In genomic region chr2:62705007-62705829, GRCh38 we compare ENCODE assay signal across 2 cellular contexts.
TF ChIP-seq lines count a peak whose summit lies in the region.

Gene EHBP1 (plus strand): TSS chr2:62705713. CDS start chr2:62707192, 1,479 bp downstream.

TF ChIP-seq in IMR-90, 13 proteins besides CTCF, POLR2A, EP300 and RAD21 (continued from another document):
- TF ChIP-seq, protein P1, sequence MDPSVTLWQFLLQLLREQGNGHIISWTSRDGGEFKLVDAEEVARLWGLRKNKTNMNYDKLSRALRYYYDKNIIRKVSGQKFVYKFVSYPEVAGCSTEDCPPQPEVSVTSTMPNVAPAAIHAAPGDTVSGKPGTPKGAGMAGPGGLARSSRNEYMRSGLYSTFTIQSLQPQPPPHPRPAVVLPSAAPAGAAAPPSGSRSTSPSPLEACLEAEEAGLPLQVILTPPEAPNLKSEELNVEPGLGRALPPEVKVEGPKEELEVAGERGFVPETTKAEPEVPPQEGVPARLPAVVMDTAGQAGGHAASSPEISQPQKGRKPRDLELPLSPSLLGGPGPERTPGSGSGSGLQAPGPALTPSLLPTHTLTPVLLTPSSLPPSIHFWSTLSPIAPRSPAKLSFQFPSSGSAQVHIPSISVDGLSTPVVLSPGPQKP (IDR thresholded peaks at IDR 0.05; ENCODE audit: borderline replicate concordance, low read depth, low read length) = no peak
- TF ChIP-seq RCOR1 (IDR thresholded peaks at IDR 0.05; ENCODE audit: insufficient replicate concordance, low read length) = no peak
- no peak for TF ChIP-seq MAFK (IDR thresholded peaks at IDR 0.05; ENCODE audit: low read depth, low read length)
- TF ChIP-seq MXI1 (IDR thresholded peaks at IDR 0.05; ENCODE audit: borderline replicate concordance, low read depth, low read length) = no peak
- no peak for TF ChIP-seq RFX5 (IDR thresholded peaks at IDR 0.05; ENCODE audit: low read depth, low read length)
- peak; percentile 28; the same call in 1 of the 2 replicates for TF ChIP-seq MAZ (IDR thresholded peaks at IDR 0.05; ENCODE audit: borderline replicate concordance, low read depth, low read length)
- no peak for TF ChIP-seq NFE2L2 (IDR thresholded peaks at IDR 0.05; ENCODE audit: low read depth, low read length)
- TF ChIP-seq CHD1 (IDR thresholded peaks at IDR 0.05; ENCODE audit: low read depth, low read length) = no peak
- no peak for TF ChIP-seq BHLHE40 (IDR thresholded peaks at IDR 0.05; ENCODE audit: low read depth, low read length)
- peak; percentile 92 for TF ChIP-seq USF2 (IDR thresholded peaks at IDR 0.05; ENCODE audit: low read depth, low read length)

TF ChIP-seq in endothelial cell of umbilical vein, 7 proteins besides CTCF, POLR2A, EP300 and RAD21 (continued from another document):
- no peak for TF ChIP-seq MAX (IDR thresholded peaks at IDR 0.05; ENCODE audit: insufficient read depth, insufficient read length)
- no peak for TF ChIP-seq JUN (IDR thresholded peaks at IDR 0.05; ENCODE audit: borderline replicate concordance, insufficient read depth, insufficient read length, low read depth)
- TF ChIP-seq FOS (IDR thresholded peaks at IDR 0.05; ENCODE audit: borderline replicate concordance, insufficient read depth, low read length) = no peak
- no peak for TF ChIP-seq EZH2 (IDR thresholded peaks at IDR 0.05; ENCODE audit: borderline replicate concordance, low read depth, low read length, severe bottlenecking)
